8 cellular contexts compared by ENCODE assay signal in genomic region chr16:48244080-48244862, GRCh38. TPM values are rescaled to one million over a fixed set of nuclear protein-coding genes. Genes with fewer than 3 reads are reported as not detected.
A peak's percentile ranks its signal among the peaks of the same experiment; 100 is the strongest.
DNase-seq lines count a peak whose midpoint lies in the region; ATAC-seq lines count a peak whose summit lies in the region.

Gene LONP2, plus strand, starts transcription at chr16:48244300. Its CDS starts 89 bp downstream, at chr16:48244389.

- no peaks in the 10 kb centered on the region for H3K36me3 ChIP-seq in CD8-positive, alpha-beta memory T cell (ENCODE audit: insufficient read depth, low read length)
- H3K36me3 ChIP-seq in effector memory CD4-positive, alpha-beta T cell (ENCODE audit: control insufficient read depth, insufficient read depth, low read length), result no peaks in the 10 kb centered on the region

- peak within 1 kb of the TSS; percentile 95 to 99 (median 97) for H3K27ac Mint-ChIP-seq in CD8-positive, alpha-beta memory T cell

- peak within 1 kb of the TSS; percentile 88 for H3K27ac ChIP-seq in CD8-positive, alpha-beta memory T cell (ENCODE audit: low read depth, low read length)
- peak within 1 kb of the TSS; percentile 66 for H3K27ac ChIP-seq in effector memory CD4-positive, alpha-beta T cell (ENCODE audit: insufficient read depth, low read length, poor library complexity, severe bottlenecking)

- peak; percentile 98 for ATAC-seq in GM19463 (IDR thresholded peaks at IDR 0.05; ENCODE audit: unreplicated experiment)

- CTCF ChIA-PET in CD8-positive, alpha-beta memory T cell (lab: Charles Lee), result interaction anchor here (1.0 to 1.5 kb wide), 3 partner anchors 25 to 379 kb away, joined by 3 to 5 read pairs (median 3); no protein-coding TSS in a partner anchor
- CTCF ChIA-PET in activated CD8-positive, alpha-beta memory T cell treated with anti-CD3 and anti-CD28 coated beads for 36 hours (lab: Charles Lee), result no interaction called here

- no peaks in the 10 kb centered on the region for H3K9me3 ChIP-seq in CD8-positive, alpha-beta memory T cell (ENCODE audit: low read length)
- H3K9me3 ChIP-seq in effector memory CD4-positive, alpha-beta T cell (ENCODE audit: control insufficient read depth, low read length), result no peaks in the 10 kb centered on the region

- DNase-seq in CD8-positive, alpha-beta memory T cell, result peak; percentile 80 to 95 (median 90)
- DNase-seq in HPDE6-E6E7 (ENCODE audit: extremely low spot score), result peak; percentile 78
- DNase-seq in NOMO-1 (lab: John Stamatoyannopoulos, UW; ENCODE audit: unreplicated experiment in 2 of 2), result peak; percentile 86
- DNase-seq in effector memory CD4-positive, alpha-beta T cell, result peak; percentile 75 to 84 (median 77)
- peak; percentile 94 for DNase-seq in medulla oblongata (ENCODE audit: extremely low spot score)
- peak; percentile 85 to 88 (median 85) for DNase-seq in stimulated activated CD4-positive, alpha-beta T cell treated with anti-CD3 and anti-CD28 coated beads, TNF-alpha, amount 100 ng/mL, for 48 hours (ENCODE audit: low read depth in 3 of 3)

- no peaks in the 10 kb centered on the region for H3K27me3 ChIP-seq in CD8-positive, alpha-beta memory T cell (ENCODE audit: insufficient read depth, low read length, poor library complexity, severe bottlenecking)
- no peaks in the 10 kb centered on the region for H3K27me3 ChIP-seq in effector memory CD4-positive, alpha-beta T cell (replicated peaks; ENCODE audit: control insufficient read depth, insufficient read depth, low read length, poor library complexity, severe bottlenecking)

- no peaks in the 10 kb centered on the region for H3K27me3 Mint-ChIP-seq in CD8-positive, alpha-beta memory T cell

- peaks cover 0 to 14% (median 3%) of the 10 kb centered on the region in 3 donors for H3K36me3 Mint-ChIP-seq in CD8-positive, alpha-beta memory T cell

- peaks cover 34% of the 10 kb centered on the region for H3K4me1 ChIP-seq in CD8-positive, alpha-beta memory T cell (ENCODE audit: insufficient read depth, low read length)
- H3K4me1 ChIP-seq in effector memory CD4-positive, alpha-beta T cell (ENCODE audit: control insufficient read depth, insufficient read depth, low read length, poor library complexity, severe bottlenecking), result peaks cover 25% of the 10 kb centered on the region

- H3K4me3 ChIP-seq in CD8-positive, alpha-beta memory T cell (ENCODE audit: low read length), result peak within 1 kb of the TSS; percentile 94
- H3K4me3 ChIP-seq in effector memory CD4-positive, alpha-beta T cell (ENCODE audit: insufficient read depth, low read depth, low read length, poor library complexity, severe bottlenecking), result peak within 1 kb of the TSS; percentile 68

- H3K9me3 Mint-ChIP-seq in CD8-positive, alpha-beta memory T cell, result no peaks in the 10 kb centered on the region

- H3K4me1 Mint-ChIP-seq in CD8-positive, alpha-beta memory T cell, result peaks cover 42 to 52% (median 47%) of the 10 kb centered on the region in 3 donors

- POLR2A ChIA-PET in CD8-positive, alpha-beta memory T cell (lab: Charles Lee), result interaction anchor here (0.7 to 0.8 kb wide), 2 partner anchors 122 to 254 kb away, joined by 3 read pairs; no protein-coding TSS in a partner anchor
- POLR2A ChIA-PET in activated CD8-positive, alpha-beta memory T cell treated with anti-CD3 and anti-CD28 coated beads for 36 hours (lab: Charles Lee), result interaction anchor here (0.7 kb wide), 1 partner anchor 211 kb away, joined by 3 read pairs; no protein-coding TSS in a partner anchor

- H3K4me3 Mint-ChIP-seq in CD8-positive, alpha-beta memory T cell, result peak within 1 kb of the TSS; percentile 92 to 99 (median 95)

RNA-seq across cellular contexts. Expression of gene LONP2, which starts in this region (rescaled TPM):
- total RNA-seq in CD8-positive, alpha-beta memory T cell, result 10 to 100 TPM; 54.9 to 55.7 TPM
- polyA plus RNA-seq in CD8-positive, alpha-beta memory T cell, result 39.1 TPM
- total RNA-seq in activated CD8-positive, alpha-beta memory T cell treated with anti-CD3 and anti-CD28 coated beads for 36 hours, result 10 to 100 TPM; 46.1 to 50.0 TPM

Comparison
In these comparisons a context has a peak if more than half of its experiments do, and no peak if none do; other contexts are left out.
1. Peak in every context shown above with its lines: DNase-seq, ATAC-seq, H3K4me3 ChIP-seq and H3K27ac ChIP-seq.